Comparison of ENCODE assay signal across 12 cellular contexts in the genomic region with DNA sequence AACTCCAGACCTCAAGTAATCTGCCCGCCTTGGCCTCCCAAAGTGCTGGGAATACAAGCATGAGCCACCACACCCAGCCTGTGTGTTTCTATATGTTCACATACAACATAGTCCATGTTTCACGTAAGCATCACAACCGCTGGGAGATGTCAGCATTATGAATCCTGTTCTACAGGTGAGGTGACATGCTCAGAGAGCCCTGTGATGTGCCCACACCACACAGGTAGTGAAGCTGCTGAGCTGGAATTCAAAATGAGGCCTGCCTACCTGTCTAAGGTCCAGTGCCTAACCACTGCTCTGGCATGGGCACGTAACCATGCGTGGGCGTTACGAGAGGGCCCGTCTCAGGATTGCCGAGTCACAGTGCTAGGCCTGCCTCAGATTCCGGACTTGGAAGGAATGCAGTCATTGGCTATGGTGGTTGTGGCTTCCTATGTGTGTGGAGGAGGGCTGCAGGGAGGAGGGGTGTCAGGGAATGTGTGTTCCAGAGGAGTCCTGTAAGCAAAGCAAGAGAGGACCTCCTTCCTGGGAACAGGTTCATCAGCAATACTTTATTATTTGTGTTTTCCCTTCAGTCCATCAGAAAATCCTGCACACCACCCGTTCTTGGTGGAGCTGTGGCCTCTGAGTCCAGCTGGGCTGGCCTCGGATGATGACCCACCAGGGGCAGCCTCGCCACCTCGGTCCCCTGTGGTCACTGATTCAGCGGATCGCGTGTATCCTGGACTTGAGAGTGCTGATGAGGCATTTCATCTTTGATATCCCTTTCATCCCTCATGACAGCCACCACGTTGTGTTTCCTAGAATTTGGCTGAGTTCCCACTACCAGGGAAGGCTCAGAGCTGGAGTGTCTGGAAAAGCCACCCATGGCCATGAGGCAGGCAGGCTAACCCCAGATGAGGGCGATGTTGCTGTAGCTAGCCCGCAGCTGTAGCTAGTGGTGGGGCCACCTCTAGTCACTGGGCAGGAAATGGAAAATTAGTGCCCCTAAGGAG. TPM values are rescaled to one million over a fixed set of nuclear protein-coding genes. Genes with fewer than 3 reads are reported as not detected.
DNase-seq lines count a peak whose midpoint lies in the region; ATAC-seq and TF ChIP-seq lines count a peak whose summit lies in the region.
"Had no signal": no experiment of that assay in that cellular context is flagged by ENCODE, and none has a peak within 500 bp of the region (broad histone marks: within the 10 kb centered on the region; RNA-seq: fewer than 3 reads in every experiment).

No MANE protein-coding gene starts in this region.

- H4K20me1 ChIP-seq in BLaER1, result peaks cover 89% of the 10 kb centered on the region

- peak overlapping the region; percentile 59 for H3K4me2 ChIP-seq in BLaER1

- no peaks in the 10 kb centered on the region for H3K9me3 ChIP-seq in BLaER1
- no peaks in the 10 kb centered on the region for H3K9me3 ChIP-seq in naive thymus-derived CD4-positive, alpha-beta T cell (ENCODE audit: control insufficient read depth in 2 of 3, low read length in 3 of 3)
- no peaks in the 10 kb centered on the region for H3K9me3 ChIP-seq in tibial nerve

- no peak overlapping the region; the same call in 1 of the 2 replicates for H3K9ac ChIP-seq in BLaER1
- H3K9ac ChIP-seq: parathyroid adenoma had no signal

- no peak for TF ChIP-seq CTCF in MCF 10A (IDR thresholded peaks at IDR 0.05; ENCODE audit: unreplicated experiment)
- TF ChIP-seq CTCF in tibial nerve (IDR thresholded peaks at IDR 0.05), result no peak

- H3K27me3 Mint-ChIP-seq in MCF 10A (ENCODE audit: insufficient read depth, unreplicated experiment), result no peaks in the 10 kb centered on the region
- H3K27me3 Mint-ChIP-seq in naive thymus-derived CD4-positive, alpha-beta T cell, result no peaks in the 10 kb centered on the region

- no peak overlapping the region for H3K4me3 Mint-ChIP-seq in MCF 10A (ENCODE audit: unreplicated experiment)
- no peak overlapping the region for H3K4me3 Mint-ChIP-seq in naive thymus-derived CD4-positive, alpha-beta T cell

- H3K4me3 ChIP-seq in BLaER1, result no peak overlapping the region
- no peak overlapping the region for H3K4me3 ChIP-seq in naive thymus-derived CD4-positive, alpha-beta T cell (ENCODE audit: low read length)
- H3K4me3 ChIP-seq in tibial nerve, result no peak overlapping the region

- TF ChIP-seq POLR2A in tibial nerve (IDR thresholded peaks at IDR 0.05), result no peak

- H3K27me3 ChIP-seq in BLaER1, result no peaks in the 10 kb centered on the region
- H3K27me3 ChIP-seq in naive thymus-derived CD4-positive, alpha-beta T cell (ENCODE audit: control insufficient read depth in 2 of 2, insufficient read depth in 2 of 2, low read length in 2 of 2), result no peaks in the 10 kb centered on the region
- no peaks in the 10 kb centered on the region for H3K27me3 ChIP-seq in tibial nerve

- H3K4me1 ChIP-seq in BLaER1 (peaks cover 81% of the 10 kb centered on the region), tibial nerve (no peaks in the 10 kb centered on the region)
- no peaks in the 10 kb centered on the region for H3K4me1 ChIP-seq in naive thymus-derived CD4-positive, alpha-beta T cell (ENCODE audit: control insufficient read depth in 2 of 2, insufficient read depth in 2 of 2, low read length in 2 of 2)

- no peak for TF ChIP-seq EP300 in tibial nerve (IDR thresholded peaks at IDR 0.05)

- peaks cover 19% of the 10 kb centered on the region for H3K36me3 Mint-ChIP-seq in MCF 10A (ENCODE audit: insufficient read depth, unreplicated experiment)
- peaks cover 0 to 24% (median 14%) of the 10 kb centered on the region in 5 donors for H3K36me3 Mint-ChIP-seq in naive thymus-derived CD4-positive, alpha-beta T cell

- H3K4me1 Mint-ChIP-seq in MCF 10A (ENCODE audit: insufficient read depth, unreplicated experiment), result peaks cover 10% of the 10 kb centered on the region
- peaks cover 8 to 68% (median 29%) of the 10 kb centered on the region in 7 donors for H3K4me1 Mint-ChIP-seq in naive thymus-derived CD4-positive, alpha-beta T cell

- no peaks in the 10 kb centered on the region for H3K9me3 Mint-ChIP-seq in MCF 10A (ENCODE audit: unreplicated experiment)
- H3K9me3 Mint-ChIP-seq in naive thymus-derived CD4-positive, alpha-beta T cell, result no peaks in the 10 kb centered on the region

- whole genome bisulfite sequencing in tibial nerve, 2 donors, result 72 to 78% methylated on average over 20 of the region's 20 CpGs

- intact Hi-C loops in MCF 10A (cut with micrococcal nuclease), result no loop called here
- intact Hi-C loops in naive thymus-derived CD4-positive, alpha-beta T cell (cut with micrococcal nuclease), result no loop called here

- BruUV-seq in MCF 10A (replicated peaks; lab: Mats Ljungman, UMichigan), result no TSS peak

- H3K27ac Mint-ChIP-seq in MCF 10A (ENCODE audit: low read depth, unreplicated experiment), result peak overlapping the region; percentile 31
- H3K27ac Mint-ChIP-seq in naive thymus-derived CD4-positive, alpha-beta T cell, result peak overlapping the region in 2 of 9 donors; percentile 12 to 26

- POLR2A ChIA-PET in MCF 10A (lab: Yijun Ruan, JAX), result interaction anchor here (0.7 to 0.8 kb wide), 2 partner anchors 10 to 14 kb away, joined by 3 read pairs; no protein-coding TSS in a partner anchor
- POLR2A ChIA-PET in naive thymus-derived CD4-positive, alpha-beta T cell (lab: Charles Lee), result no interaction called here

- CTCF ChIA-PET in MCF 10A (lab: Yijun Ruan, JAX), result interaction anchor here (0.7 to 2.9 kb wide), 3 partner anchors 11 to 174 kb away, joined by 3 to 14 read pairs (median 3); no protein-coding TSS in a partner anchor
- CTCF ChIA-PET in naive thymus-derived CD4-positive, alpha-beta T cell (lab: Charles Lee), result no interaction called here

- DNase-seq in HT1080 (ENCODE audit: low read depth) (peak; percentile 73), MCF 10A (ENCODE audit: unreplicated experiment) (peak; percentile 74), GM19238 (ENCODE audit: insufficient read length, low spot score) (no peak), tibial nerve (ENCODE audit: low spot score in 2 of 2) (no peak)
- no peak for DNase-seq in naive thymus-derived CD4-positive, alpha-beta T cell
- DNase-seq: activated CD4-positive, alpha-beta T cell treated with anti-CD3 and anti-CD28 coated beads for 4 hours; anterior cingulate cortex; hypothalamus had no signal

- ATAC-seq in naive thymus-derived CD4-positive, alpha-beta T cell, result peak; percentile 36
- ATAC-seq in GM18520 (IDR thresholded peaks at IDR 0.05; ENCODE audit: unreplicated experiment) (no peak), HG03342 (IDR thresholded peaks at IDR 0.05; ENCODE audit: unreplicated experiment) (no peak)

- peaks cover 100% of the 10 kb centered on the region for H3K36me3 ChIP-seq in BLaER1
- H3K36me3 ChIP-seq in naive thymus-derived CD4-positive, alpha-beta T cell (ENCODE audit: control insufficient read depth in 2 of 3, insufficient read depth in 3 of 3, low read length in 3 of 3), result peaks cover 0 to 13% (median 0%) of the 10 kb centered on the region in 3 experiments
- H3K36me3 ChIP-seq in tibial nerve, result no peaks in the 10 kb centered on the region

- peak overlapping the region; percentile 41 for H3K27ac ChIP-seq in BLaER1
- H3K27ac ChIP-seq in naive thymus-derived CD4-positive, alpha-beta T cell (ENCODE audit: low read depth, low read length), result no peak overlapping the region
- peak overlapping the region in 1 of 4 donors; percentile 62 for H3K27ac ChIP-seq in tibial nerve
- H3K27ac ChIP-seq: parathyroid adenoma had no signal

RNA-seq across cellular contexts. Expression of gene HK2, which starts 31.1 kb away (rescaled TPM):
- 13.3 and 18.2 TPM in 2 replicates for total RNA-seq in HT1080 (2014; rRNA removed; shearing (Covaris generic))
- 40.3 and 50.9 TPM in 2 replicates for polyA plus RNA-seq in HT1080 (2015; cell fraction: cytosol; rRNA removed)
- polyA plus RNA-seq in HT1080 (2015; cell fraction: nucleus; rRNA removed), result 132 and 148 TPM in 2 replicates
- total RNA-seq in MCF 10A (2022) (40.4 and 47.8 TPM in 2 replicates), tibial nerve (10 to 100 TPM in 1 of 4 donors, 1 to 10 TPM in 3; 6.5 to 13.4 (median 6.7) TPM)
- total RNA-seq in naive thymus-derived CD4-positive, alpha-beta T cell, result 10 to 100 TPM; 11.1 to 74.6 (median 17.7) TPM
- polyA plus RNA-seq in naive thymus-derived CD4-positive, alpha-beta T cell, result 1 to 10 TPM; 3.6 to 6.3 TPM

Comparison
In these comparisons a context has a peak if more than half of its experiments do, and no peak if none do; other contexts are left out.
1. DNase-seq: peak in HT1080 (single experiment) and MCF 10A (single experiment); none in naive thymus-derived CD4-positive, alpha-beta T cell (0 of 9), GM19238 (single experiment) and tibial nerve (0 of 2).